Comparison of ENCODE assay signal across 11 cellular contexts in genomic region chr11:105033781-105034180, GRCh38. TPM values are rescaled to one million over a fixed set of nuclear protein-coding genes. Genes with fewer than 3 reads are reported as not detected.
DNase-seq lines count a peak whose midpoint lies in the region; ATAC-seq and TF ChIP-seq lines count a peak whose summit lies in the region.
"Had no signal": no experiment of that assay in that cellular context is flagged by ENCODE, and none has a peak within 500 bp of the region (broad histone marks: within the 10 kb centered on the region; RNA-seq: fewer than 3 reads in every experiment).

No MANE protein-coding gene starts in this region.

- 75% methylated on average over 1 of the region's 1 CpG for WGBS in right cardiac atrium
- WGBS in hepatocyte (ENCODE audit: low lambda C conversion rate, missing lambda C conversion rate), result 92% methylated on average over 1 of the region's 1 CpG

- H3K4me3 Mint-ChIP-seq in activated T-helper 1 cell treated with anti-CD3 and anti-CD28 coated beads, Interleukin-12 subunit alpha, Interleukin-12 subunit beta, Interleukin-2, Interleukin-4 antibody, amounts not matched to agents 30 ng/mL and 10 ng/mL and 1 ng/mL, durations not matched to agents 14 hours and 24 hours and 36 hours, result peak overlapping the region; percentile 93

- intact Hi-C loops in right cardiac atrium (cut with DNase I), result no loop called here
- intact Hi-C loops in Right ventricle myocardium superior (cut with DNase I), result no loop called here
- intact Hi-C loops in activated T-helper 1 cell treated with anti-CD3 and anti-CD28 coated beads, Interleukin-12 subunit alpha, Interleukin-12 subunit beta, Interleukin-2, Interleukin-4 antibody, amounts not matched to agents 30 ng/mL and 10 ng/mL and 1 ng/mL, durations not matched to agents 14 hours and 24 hours and 36 hours (cut with micrococcal nuclease), result loop anchor here (1.0 kb wide), 1 partner anchor 47 kb away; no protein-coding TSS in a partner anchor
- intact Hi-C loops in left lung (cut with DNase I), result no loop called here
- intact Hi-C loops in upper lobe of right lung (cut with DNase I), result no loop called here

- H3K27ac Mint-ChIP-seq in activated T-helper 1 cell treated with anti-CD3 and anti-CD28 coated beads, Interleukin-12 subunit alpha, Interleukin-12 subunit beta, Interleukin-2, Interleukin-4 antibody, amounts not matched to agents 30 ng/mL and 10 ng/mL and 1 ng/mL, durations not matched to agents 14 hours and 24 hours and 36 hours, result peak overlapping the region; percentile 94

- no peak for DNase-seq in right cardiac atrium
- no peak for DNase-seq in Right ventricle myocardium superior
- DNase-seq in activated T-helper 1 cell treated with anti-CD3 and anti-CD28 coated beads, Interleukin-12 subunit alpha, Interleukin-12 subunit beta, Interleukin-2, Interleukin-4 antibody, amounts not matched to agents 30 ng/mL and 10 ng/mL and 1 ng/mL, durations not matched to agents 14 hours and 24 hours and 36 hours (ENCODE audit: low spot score), result no peak
- no peak for DNase-seq in left lung
- no peak for DNase-seq in upper lobe of right lung
- DNase-seq in hepatocyte (ENCODE audit: low spot score), result no peak
- DNase-seq: Kasumi-1; NK-92 treated with Interleukin-12 subunit alpha and Interleukin-12 subunit beta, amount 100 ng/mL, for 24 hours; SW 1271 had no signal

- no peaks in the 10 kb centered on the region for H3K9me2 ChIP-seq in hepatocyte (replicated peaks; ENCODE audit: insufficient read depth)

- peaks cover 35% of the 10 kb centered on the region for H3K4me1 Mint-ChIP-seq in activated T-helper 1 cell treated with anti-CD3 and anti-CD28 coated beads, Interleukin-12 subunit alpha, Interleukin-12 subunit beta, Interleukin-2, Interleukin-4 antibody, amounts not matched to agents 30 ng/mL and 10 ng/mL and 1 ng/mL, durations not matched to agents 14 hours and 24 hours and 36 hours (ENCODE audit: low read depth)

- H3K4me1 ChIP-seq in right cardiac atrium (ENCODE audit: control insufficient read depth, insufficient read depth, low read length), result peaks cover 3% of the 10 kb centered on the region
- peaks cover 23 to 44% of the 10 kb centered on the region in 2 donors for H3K4me1 ChIP-seq in left lung
- peaks cover 8% of the 10 kb centered on the region for H3K4me1 ChIP-seq in upper lobe of right lung
- no peaks in the 10 kb centered on the region for H3K4me1 ChIP-seq in hepatocyte (ENCODE audit: insufficient read depth)

- H3K36me3 ChIP-seq in left lung (peaks cover 0 to 35% of the 10 kb centered on the region in 2 donors), upper lobe of right lung (peaks cover 27% of the 10 kb centered on the region), hepatocyte (replicated peaks; ENCODE audit: insufficient read depth, low read depth) (no peaks in the 10 kb centered on the region)

- no peaks in the 10 kb centered on the region for H3K9me3 ChIP-seq in right cardiac atrium (ENCODE audit: control insufficient read depth, low read length)
- no peaks in the 10 kb centered on the region for H3K9me3 ChIP-seq in left lung
- no peaks in the 10 kb centered on the region for H3K9me3 ChIP-seq in upper lobe of right lung
- no peaks in the 10 kb centered on the region for H3K9me3 ChIP-seq in hepatocyte (ENCODE audit: low read depth)

- TF ChIP-seq CTCF in left lung (IDR thresholded peaks at IDR 0.05) (no peak), upper lobe of right lung (IDR thresholded peaks at IDR 0.05) (no peak), hepatocyte (IDR thresholded peaks at IDR 0.05; ENCODE audit: poor library complexity) (no peak)

- no peaks in the 10 kb centered on the region for H3K27me3 ChIP-seq in right cardiac atrium (ENCODE audit: control insufficient read depth, insufficient read depth)
- H3K27me3 ChIP-seq in left lung, result no peaks in the 10 kb centered on the region
- H3K27me3 ChIP-seq in upper lobe of right lung, result no peaks in the 10 kb centered on the region
- H3K27me3 ChIP-seq in hepatocyte, result no peaks in the 10 kb centered on the region

- H3K4me3 ChIP-seq in right cardiac atrium (ENCODE audit: low read length), result peak overlapping the region; percentile 87
- H3K4me3 ChIP-seq in left lung, result peak overlapping the region; percentile 19 to 48
- peak overlapping the region; percentile 52 for H3K4me3 ChIP-seq in upper lobe of right lung
- H3K4me3 ChIP-seq in hepatocyte, result no peak overlapping the region

- no peaks in the 10 kb centered on the region for H3K27me3 Mint-ChIP-seq in activated T-helper 1 cell treated with anti-CD3 and anti-CD28 coated beads, Interleukin-12 subunit alpha, Interleukin-12 subunit beta, Interleukin-2, Interleukin-4 antibody, amounts not matched to agents 30 ng/mL and 10 ng/mL and 1 ng/mL, durations not matched to agents 14 hours and 24 hours and 36 hours (ENCODE audit: insufficient read depth)

- no peak for ATAC-seq in right cardiac atrium
- no peak for ATAC-seq in Right ventricle myocardium superior (ENCODE audit: poor library complexity)
- ATAC-seq in left lung, result peak; percentile 38
- ATAC-seq in upper lobe of right lung, result no peak
- no peak for ATAC-seq in HG03432 (IDR thresholded peaks at IDR 0.05; ENCODE audit: unreplicated experiment)
- ATAC-seq in HG03135 (IDR thresholded peaks at IDR 0.05; ENCODE audit: unreplicated experiment), result no peak

- no peaks in the 10 kb centered on the region for H4K20me1 ChIP-seq in hepatocyte (ENCODE audit: insufficient read depth, poor library complexity, severe bottlenecking)

- H3K27ac ChIP-seq in right cardiac atrium (ENCODE audit: low read length) (no peak overlapping the region), left lung (peak overlapping the region; percentile 82), upper lobe of right lung (peak overlapping the region; percentile 83), hepatocyte (no peak overlapping the region)

- peaks cover 4% of the 10 kb centered on the region for H3K9me3 Mint-ChIP-seq in activated T-helper 1 cell treated with anti-CD3 and anti-CD28 coated beads, Interleukin-12 subunit alpha, Interleukin-12 subunit beta, Interleukin-2, Interleukin-4 antibody, amounts not matched to agents 30 ng/mL and 10 ng/mL and 1 ng/mL, durations not matched to agents 14 hours and 24 hours and 36 hours

- H2AFZ ChIP-seq in hepatocyte, result no peak overlapping the region

- H3K36me3 Mint-ChIP-seq in activated T-helper 1 cell treated with anti-CD3 and anti-CD28 coated beads, Interleukin-12 subunit alpha, Interleukin-12 subunit beta, Interleukin-2, Interleukin-4 antibody, amounts not matched to agents 30 ng/mL and 10 ng/mL and 1 ng/mL, durations not matched to agents 14 hours and 24 hours and 36 hours (ENCODE audit: low read depth), result peaks cover 48% of the 10 kb centered on the region

- H3K4me2 ChIP-seq in hepatocyte, result no peak overlapping the region

- no peaks in the 10 kb centered on the region for H3K79me2 ChIP-seq in hepatocyte

RNA-seq across cellular contexts. Expression of gene CASP1, which starts 1.2 kb away (rescaled TPM):
- total RNA-seq in right cardiac atrium (10 to 100 TPM in 2 of 4 donors, 1 to 10 TPM in 2; 8.7 to 16.0 (median 12.4) TPM), Right ventricle myocardium superior (9.5 TPM), left lung (10 to 100 TPM; 56.8 to 84.0 TPM), upper lobe of right lung (106 TPM), hepatocyte (2.0 and 9.7 TPM in 2 replicates)
- polyA plus RNA-seq in right cardiac atrium (6.6 TPM), hepatocyte (2.9 and 4.7 TPM in 2 replicates)
- 21.1 and 21.4 TPM in 2 replicates for total RNA-seq in activated T-helper 1 cell treated with anti-CD3 and anti-CD28 coated beads, Interleukin-12 subunit alpha, Interleukin-12 subunit beta, Interleukin-2, Interleukin-4 antibody, amounts not matched to agents 30 ng/mL and 10 ng/mL and 1 ng/mL, durations not matched to agents 14 hours and 24 hours and 36 hours

RNA-seq across cellular contexts. Expression of gene CASP5, which starts 10.8 kb away (rescaled TPM):
- total RNA-seq in right cardiac atrium (under 1 TPM in 1 of 4 donors, not detected in 3; 0.23 TPM), Right ventricle myocardium superior (not detected), left lung (1 to 10 TPM in 1 of 2 donors, under 1 TPM in 1; 0.50 to 3.3 TPM), upper lobe of right lung (1.9 TPM), hepatocyte (2.9 and 6.9 TPM in 2 replicates)
- polyA plus RNA-seq in right cardiac atrium (not detected), hepatocyte (0.46 and 0.92 TPM in 2 replicates)
- total RNA-seq in activated T-helper 1 cell treated with anti-CD3 and anti-CD28 coated beads, Interleukin-12 subunit alpha, Interleukin-12 subunit beta, Interleukin-2, Interleukin-4 antibody, amounts not matched to agents 30 ng/mL and 10 ng/mL and 1 ng/mL, durations not matched to agents 14 hours and 24 hours and 36 hours, result not detected in 2 replicates

RNA-seq across cellular contexts. Expression of gene CARD16, which starts 11.4 kb away (rescaled TPM):
- total RNA-seq in right cardiac atrium, result 10 to 100 TPM in 2 of 4 donors, 1 to 10 TPM in 2; 5.1 to 12.2 (median 9.7) TPM
- polyA plus RNA-seq in right cardiac atrium, result 16.3 TPM
- 8.4 TPM for total RNA-seq in Right ventricle myocardium superior
- total RNA-seq in activated T-helper 1 cell treated with anti-CD3 and anti-CD28 coated beads, Interleukin-12 subunit alpha, Interleukin-12 subunit beta, Interleukin-2, Interleukin-4 antibody, amounts not matched to agents 30 ng/mL and 10 ng/mL and 1 ng/mL, durations not matched to agents 14 hours and 24 hours and 36 hours, result 9.5 and 10.5 TPM in 2 replicates
- 10 to 100 TPM; 55.9 to 56.3 TPM for total RNA-seq in left lung
- 74.0 TPM for total RNA-seq in upper lobe of right lung
- 3.1 and 11.9 TPM in 2 replicates for total RNA-seq in hepatocyte
- 19.6 and 23.8 TPM in 2 replicates for polyA plus RNA-seq in hepatocyte

Comparison
In these comparisons a context has a peak if more than half of its experiments do, and no peak if none do; other contexts are left out.
1. H3K27ac ChIP-seq: peak in left lung (2 of 2) and upper lobe of right lung (single experiment); none in right cardiac atrium (single experiment) and hepatocyte (single experiment).